8 cellular contexts compared by ENCODE assay signal in the genomic region with DNA sequence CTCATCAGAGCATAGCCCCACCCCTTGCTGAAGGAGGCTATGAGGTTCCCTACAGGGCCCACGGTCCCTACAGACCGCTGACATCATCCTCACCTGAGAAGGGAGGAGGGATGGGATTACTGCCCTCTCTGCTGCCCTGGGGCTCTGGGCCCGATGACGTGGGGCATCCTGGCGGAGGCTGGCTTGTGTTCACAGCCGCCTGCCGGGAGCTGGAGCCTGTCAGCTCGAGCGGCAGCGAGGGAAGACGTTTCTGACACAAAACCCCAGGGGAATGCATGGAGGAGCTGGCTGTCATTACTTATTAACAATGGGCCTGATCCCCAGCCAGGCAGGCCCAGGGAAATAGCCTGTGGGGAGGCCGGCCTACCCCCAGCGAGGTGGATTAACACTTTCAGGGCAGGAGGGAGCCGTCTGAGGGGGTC.
DNase-seq lines count a peak whose midpoint lies in the region; ATAC-seq, FAIRE-seq and TF ChIP-seq lines count a peak whose summit lies in the region.

No MANE protein-coding gene starts in this region.

- no peaks in the 10 kb centered on the region for H3K36me3 Mint-ChIP-seq in CD4-positive, alpha-beta T cell (ENCODE audit: low read depth)

- H4K8ac ChIP-seq in neuronal stem cell (ENCODE audit: low read depth, low read length), result no peak overlapping the region

- no peak for DNase-seq in GM18507 (ENCODE audit: extremely low spot score, insufficient read length, low read depth)
- peak; percentile 68 for DNase-seq in NCI-H2171 (lab: John Stamatoyannopoulos, UW)
- DNase-seq in ecto neural progenitor cell (ENCODE audit: low spot score), result peak; percentile 89
- peak; percentile 65 for DNase-seq in neuronal stem cell (ENCODE audit: low spot score)
- no peak for DNase-seq in NK-92 (lab: John Stamatoyannopoulos, UW; ENCODE audit: unreplicated experiment)
- DNase-seq in CD4-positive, alpha-beta T cell, result no peak
- DNase-seq in GDM1 (lab: John Stamatoyannopoulos, UW), result no peak
- no peak for DNase-seq in aorta

- H2BK15ac ChIP-seq in neuronal stem cell (ENCODE audit: low read length), result no peak overlapping the region

- no CpG with 5 or more reads among the region's 14 CpGs for WGBS in neuronal stem cell (ENCODE audit: extremely low coverage in 2 of 2, insufficient read length in 2 of 2, insufficient replicate concordance in 1 of 2), 2 donors
- WGBS in aorta, 2 donors, result 21 to 25% methylated on average over 13 to 14 of the region's 14 CpGs

- no peaks in the 10 kb centered on the region for H3K9me3 ChIP-seq in neuronal stem cell (replicated peaks in 1 of 2; ENCODE audit: control insufficient read depth in 2 of 2, insufficient read depth in 1 of 2, low read depth in 1 of 2, low read length in 2 of 2)
- H3K9me3 ChIP-seq in CD4-positive, alpha-beta T cell (ENCODE audit: control insufficient read depth, low read length), result no peaks in the 10 kb centered on the region
- H3K9me3 ChIP-seq in aorta (ENCODE audit: control insufficient read depth, low read length), result no peaks in the 10 kb centered on the region

- no peaks in the 10 kb centered on the region for H3K9me3 Mint-ChIP-seq in CD4-positive, alpha-beta T cell

- H3K27me3 ChIP-seq in neuronal stem cell (ENCODE audit: control insufficient read depth in 3 of 3, insufficient read depth in 3 of 3, low read depth in 1 of 3, low read length in 3 of 3) (peaks cover 0 to 6% (median 0%) of the 10 kb centered on the region in 3 experiments), aorta (ENCODE audit: control insufficient read depth in 1 of 2, insufficient read depth in 2 of 2, low read length in 1 of 2) (no peaks in the 10 kb centered on the region)
- no peaks in the 10 kb centered on the region for H3K27me3 ChIP-seq in CD4-positive, alpha-beta T cell (ENCODE audit: control insufficient read depth, insufficient read depth, low read length)

- H2BK5ac ChIP-seq in neuronal stem cell (ENCODE audit: low read length), result no peak overlapping the region

- H2BK12ac ChIP-seq in neuronal stem cell (ENCODE audit: low read length), result no peak overlapping the region

- H3K23ac ChIP-seq in neuronal stem cell (ENCODE audit: low read depth, low read length, poor library complexity), result no peak overlapping the region

- H2AK5ac ChIP-seq in neuronal stem cell (ENCODE audit: low read depth, low read length), result no peak overlapping the region

- POLR2A ChIA-PET in CD4-positive, alpha-beta T cell (lab: Charles Lee), result no interaction called here

- H3K18ac ChIP-seq in neuronal stem cell (ENCODE audit: low read length), result no peak overlapping the region

- H3K14ac ChIP-seq in neuronal stem cell (ENCODE audit: low read length), result no peak overlapping the region

- peak overlapping the region; percentile 73 for H3K27ac ChIP-seq in neuronal stem cell (replicated peaks; ENCODE audit: low read length)
- no peak overlapping the region for H3K27ac ChIP-seq in CD4-positive, alpha-beta T cell (ENCODE audit: low read depth, low read length)
- H3K27ac ChIP-seq in aorta (ENCODE audit: low read depth in 1 of 2, low read length in 2 of 2), result no peak overlapping the region

- no peak for ATAC-seq in CD4-positive, alpha-beta T cell (ENCODE audit: poor library complexity)
- no peak for ATAC-seq in aorta (ENCODE audit: low FRiP score)

- intact Hi-C loops in CD4-positive, alpha-beta T cell (cut with DNase I, micrococcal nuclease), result loop anchor here in 1 of 2 experiments (10.0 kb wide), 1 partner anchor 319 kb away; no protein-coding TSS in a partner anchor
- intact Hi-C loops in aorta (cut with DNase I), result no loop called here

- peak; percentile 75 for FAIRE-seq in GM18507 (lab: Jason Lieb, UNC)

- H3K4me3 Mint-ChIP-seq in CD4-positive, alpha-beta T cell, result no peak overlapping the region

- peaks cover 16 to 23% of the 10 kb centered on the region in 2 donors for H3K4me1 ChIP-seq in neuronal stem cell (ENCODE audit: control insufficient read depth in 2 of 2, insufficient read depth in 1 of 2, low read depth in 1 of 2, low read length in 2 of 2)
- no peaks in the 10 kb centered on the region for H3K4me1 ChIP-seq in aorta (ENCODE audit: control insufficient read depth in 1 of 2, insufficient read depth in 2 of 2, low read length in 2 of 2)

- H3K4ac ChIP-seq in neuronal stem cell (ENCODE audit: low read length), result no peak overlapping the region

- no peak overlapping the region for H4K91ac ChIP-seq in neuronal stem cell (ENCODE audit: low read depth, low read length, poor library complexity)

- no peak overlapping the region for H3K27ac Mint-ChIP-seq in CD4-positive, alpha-beta T cell

- H3K4me1 Mint-ChIP-seq in CD4-positive, alpha-beta T cell (ENCODE audit: low read depth), result peaks cover 32% of the 10 kb centered on the region

- no peak overlapping the region for H2BK120ac ChIP-seq in neuronal stem cell (ENCODE audit: low read depth, low read length)

- H3K36me3 ChIP-seq in neuronal stem cell (replicated peaks in 1 of 2; ENCODE audit: control insufficient read depth in 2 of 2, insufficient read depth in 2 of 2, low read length in 2 of 2), result no peaks in the 10 kb centered on the region
- H3K36me3 ChIP-seq in aorta (ENCODE audit: control insufficient read depth in 1 of 2, insufficient read depth in 2 of 2, low read length in 1 of 2), result no peaks in the 10 kb centered on the region

- peak overlapping the region; percentile 40 for H3K4me2 ChIP-seq in neuronal stem cell (ENCODE audit: insufficient read depth, low read length, poor library complexity, severe bottlenecking)

- H3K4me3 ChIP-seq in neuronal stem cell (ENCODE audit: low read length in 2 of 2) (no peak overlapping the region), aorta (ENCODE audit: low read length in 2 of 2) (no peak overlapping the region)

- TF ChIP-seq CTCF in CD4-positive, alpha-beta T cell (IDR thresholded peaks at IDR 0.05), result no peak

- no peaks in the 10 kb centered on the region for H3K27me3 Mint-ChIP-seq in CD4-positive, alpha-beta T cell

- H2AFZ ChIP-seq in neuronal stem cell (ENCODE audit: low read length), result peak overlapping the region; percentile 52

- no peaks in the 10 kb centered on the region for H3K79me1 ChIP-seq in neuronal stem cell (ENCODE audit: low read depth, low read length)

- CTCF ChIA-PET in CD4-positive, alpha-beta T cell (lab: Charles Lee), result no interaction called here

- no peak overlapping the region for H3K9ac ChIP-seq in neuronal stem cell (ENCODE audit: low read depth, low read length, poor library complexity)

Comparison
In these comparisons a context has a peak if more than half of its experiments do, and no peak if none do; other contexts are left out.
1. DNase-seq: peak in NCI-H2171 (single experiment), ecto neural progenitor cell (single experiment) and neuronal stem cell (single experiment); none in GM18507 (single experiment), NK-92 (single experiment), CD4-positive, alpha-beta T cell (0 of 10), GDM1 (single experiment) and aorta (0 of 2).